Comparison of ENCODE assay signal across 1 cellular context in the genomic region with DNA sequence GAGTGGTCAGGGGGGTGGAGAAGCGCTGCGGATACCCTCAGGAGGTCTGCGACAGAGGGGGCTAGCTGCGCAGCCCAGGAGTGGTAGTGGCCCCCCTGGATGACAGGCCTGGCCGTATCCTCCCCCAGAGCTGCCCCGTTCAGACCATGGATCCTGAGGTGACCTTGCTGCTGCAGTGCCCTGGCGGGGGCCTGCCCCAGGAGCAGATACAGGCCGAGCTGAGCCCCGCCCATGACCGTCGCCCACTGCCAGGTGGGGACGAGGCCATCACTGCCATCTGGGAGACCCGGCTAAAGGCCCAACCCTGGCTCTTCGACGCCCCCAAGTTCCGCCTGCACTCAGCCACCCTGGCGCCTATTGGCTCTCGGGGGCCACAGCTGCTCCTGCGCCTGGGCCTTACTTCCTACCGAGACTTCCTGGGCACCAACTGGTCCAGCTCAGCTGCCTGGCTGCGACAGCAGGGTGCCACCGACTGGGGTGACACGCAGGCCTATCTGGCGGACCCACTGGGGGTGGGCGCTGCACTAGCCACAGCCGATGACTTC.
TF ChIP-seq lines count a peak whose summit lies in the region.

No MANE protein-coding gene starts in this region.

TF ChIP-seq in HepG2, 621 proteins besides CTCF, POLR2A, EP300 and RAD21 (continues in another document):
- TF ChIP-seq, protein P1, sequence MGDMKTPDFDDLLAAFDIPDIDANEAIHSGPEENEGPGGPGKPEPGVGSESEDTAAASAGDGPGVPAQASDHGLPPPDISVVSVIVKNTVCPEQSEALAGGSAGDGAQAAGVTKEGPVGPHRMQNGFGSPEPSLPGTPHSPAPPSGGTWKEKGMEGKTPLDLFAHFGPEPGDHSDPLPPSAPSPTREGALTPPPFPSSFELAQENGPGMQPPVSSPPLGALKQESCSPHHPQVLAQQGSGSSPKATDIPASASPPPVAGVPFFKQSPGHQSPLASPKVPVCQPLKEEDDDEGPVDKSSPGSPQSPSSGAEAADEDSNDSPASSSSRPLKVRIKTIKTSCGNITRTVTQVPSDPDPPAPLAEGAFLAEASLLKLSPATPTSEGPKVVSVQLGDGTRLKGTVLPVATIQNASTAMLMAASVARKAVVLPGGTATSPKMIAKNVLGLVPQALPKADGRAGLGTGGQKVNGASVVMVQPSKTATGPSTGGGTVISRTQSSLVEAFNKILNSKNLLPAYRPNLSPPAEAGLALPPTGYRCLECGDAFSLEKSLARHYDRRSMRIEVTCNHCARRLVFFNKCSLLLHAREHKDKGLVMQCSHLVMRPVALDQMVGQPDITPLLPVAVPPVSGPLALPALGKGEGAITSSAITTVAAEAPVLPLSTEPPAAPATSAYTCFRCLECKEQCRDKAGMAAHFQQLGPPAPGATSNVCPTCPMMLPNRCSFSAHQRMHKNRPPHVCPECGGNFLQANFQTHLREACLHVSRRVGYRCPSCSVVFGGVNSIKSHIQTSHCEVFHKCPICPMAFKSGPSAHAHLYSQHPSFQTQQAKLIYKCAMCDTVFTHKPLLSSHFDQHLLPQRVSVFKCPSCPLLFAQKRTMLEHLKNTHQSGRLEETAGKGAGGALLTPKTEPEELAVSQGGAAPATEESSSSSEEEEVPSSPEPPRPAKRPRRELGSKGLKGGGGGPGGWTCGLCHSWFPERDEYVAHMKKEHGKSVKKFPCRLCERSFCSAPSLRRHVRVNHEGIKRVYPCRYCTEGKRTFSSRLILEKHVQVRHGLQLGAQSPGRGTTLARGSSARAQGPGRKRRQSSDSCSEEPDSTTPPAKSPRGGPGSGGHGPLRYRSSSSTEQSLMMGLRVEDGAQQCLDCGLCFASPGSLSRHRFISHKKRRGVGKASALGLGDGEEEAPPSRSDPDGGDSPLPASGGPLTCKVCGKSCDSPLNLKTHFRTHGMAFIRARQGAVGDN (CRISPR knock-in tag; IDR thresholded peaks at IDR 0.05) = peak; percentile 92
- TF ChIP-seq LCORL (IDR thresholded peaks at IDR 0.05) = no peak
- TF ChIP-seq LCORL (CRISPR knock-in tag; IDR thresholded peaks at IDR 0.05) = 0 out of 2 replicates have a peak, but pooled peaks have one; percentile 13
- no peak for TF ChIP-seq HNRNPLL (IDR thresholded peaks at IDR 0.05; ENCODE audit: low read depth, low read length, poor library complexity, severe bottlenecking)
- TF ChIP-seq, protein P2, sequence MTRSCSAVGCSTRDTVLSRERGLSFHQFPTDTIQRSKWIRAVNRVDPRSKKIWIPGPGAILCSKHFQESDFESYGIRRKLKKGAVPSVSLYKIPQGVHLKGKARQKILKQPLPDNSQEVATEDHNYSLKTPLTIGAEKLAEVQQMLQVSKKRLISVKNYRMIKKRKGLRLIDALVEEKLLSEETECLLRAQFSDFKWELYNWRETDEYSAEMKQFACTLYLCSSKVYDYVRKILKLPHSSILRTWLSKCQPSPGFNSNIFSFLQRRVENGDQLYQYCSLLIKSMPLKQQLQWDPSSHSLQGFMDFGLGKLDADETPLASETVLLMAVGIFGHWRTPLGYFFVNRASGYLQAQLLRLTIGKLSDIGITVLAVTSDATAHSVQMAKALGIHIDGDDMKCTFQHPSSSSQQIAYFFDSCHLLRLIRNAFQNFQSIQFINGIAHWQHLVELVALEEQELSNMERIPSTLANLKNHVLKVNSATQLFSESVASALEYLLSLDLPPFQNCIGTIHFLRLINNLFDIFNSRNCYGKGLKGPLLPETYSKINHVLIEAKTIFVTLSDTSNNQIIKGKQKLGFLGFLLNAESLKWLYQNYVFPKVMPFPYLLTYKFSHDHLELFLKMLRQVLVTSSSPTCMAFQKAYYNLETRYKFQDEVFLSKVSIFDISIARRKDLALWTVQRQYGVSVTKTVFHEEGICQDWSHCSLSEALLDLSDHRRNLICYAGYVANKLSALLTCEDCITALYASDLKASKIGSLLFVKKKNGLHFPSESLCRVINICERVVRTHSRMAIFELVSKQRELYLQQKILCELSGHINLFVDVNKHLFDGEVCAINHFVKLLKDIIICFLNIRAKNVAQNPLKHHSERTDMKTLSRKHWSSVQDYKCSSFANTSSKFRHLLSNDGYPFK (CRISPR knock-in tag; IDR thresholded peaks at IDR 0.05; ENCODE audit: borderline replicate concordance) = peak; percentile 65; the same call in 1 of the 2 replicates
- no peak for TF ChIP-seq SYNCRIP (IDR thresholded peaks at IDR 0.05; ENCODE audit: insufficient read depth, low read depth, low read length)
- 0 out of 2 replicates have a peak, but pooled peaks have one; percentile 73 for TF ChIP-seq ZNF224 (CRISPR knock-in tag; IDR thresholded peaks at IDR 0.05)
- no peak for TF ChIP-seq ATF3 (CRISPR knock-in tag; IDR thresholded peaks at IDR 0.05)
- 0 out of 2 replicates have a peak, but pooled peaks have one; percentile 21 for TF ChIP-seq ZNF567 (CRISPR knock-in tag; IDR thresholded peaks at IDR 0.05; ENCODE audit: borderline replicate concordance)
- TF ChIP-seq NCOA2 (CRISPR knock-in tag; IDR thresholded peaks at IDR 0.05) = 0 out of 2 replicates have a peak, but pooled peaks have one; percentile 15
- TF ChIP-seq ZNF280B (CRISPR knock-in tag; IDR thresholded peaks at IDR 0.05; ENCODE audit: borderline replicate concordance) = 0 out of 2 replicates have a peak, but pooled peaks have one; percentile 16
- TF ChIP-seq AHR (CRISPR knock-in tag; IDR thresholded peaks at IDR 0.05) = 0 out of 2 replicates have a peak, but pooled peaks have one; percentile 24
- peak; percentile 48; the same call in 1 of the 2 replicates for TF ChIP-seq YEATS4 (CRISPR knock-in tag; IDR thresholded peaks at IDR 0.05; ENCODE audit: borderline replicate concordance)
- 0 out of 2 replicates have a peak, but pooled peaks have one; percentile 32 for TF ChIP-seq ZIK1 (CRISPR knock-in tag; IDR thresholded peaks at IDR 0.05; ENCODE audit: borderline replicate concordance, low read depth)
- TF ChIP-seq NR2F1 (CRISPR knock-in tag; IDR thresholded peaks at IDR 0.05) = no peak
- TF ChIP-seq HDAC1 (CRISPR knock-in tag; IDR thresholded peaks at IDR 0.05) = 0 out of 2 replicates have a peak, but pooled peaks have one; percentile 23
- TF ChIP-seq ZNF737 (CRISPR knock-in tag; IDR thresholded peaks at IDR 0.05; ENCODE audit: borderline replicate concordance) = no peak
- 0 out of 2 replicates have a peak, but pooled peaks have one; percentile 46 for TF ChIP-seq RFXAP (CRISPR knock-in tag; IDR thresholded peaks at IDR 0.05; ENCODE audit: borderline replicate concordance)
- TF ChIP-seq MEIS2 (CRISPR knock-in tag; IDR thresholded peaks at IDR 0.05) = peak; percentile 29; the same call in 1 of the 2 replicates
- TF ChIP-seq ATM (IDR thresholded peaks at IDR 0.05; ENCODE audit: borderline replicate concordance) = no peak
- peak; percentile 21; the same call in 1 of the 2 replicates for TF ChIP-seq ZNF501 (CRISPR knock-in tag; IDR thresholded peaks at IDR 0.05)
- TF ChIP-seq ZNF468 (CRISPR knock-in tag; IDR thresholded peaks at IDR 0.05) = 0 out of 2 replicates have a peak, but pooled peaks have one; percentile 41
- no peak for TF ChIP-seq POGK (CRISPR knock-in tag; conservative IDR thresholded peaks at IDR 0.05)
- peak; percentile 85; the same call in 1 of the 2 replicates for TF ChIP-seq CCDC6 (CRISPR knock-in tag; IDR thresholded peaks at IDR 0.05)
- no peak for TF ChIP-seq HDAC6 (IDR thresholded peaks at IDR 0.05; ENCODE audit: low read depth, low read length)
- TF ChIP-seq, protein P3, sequence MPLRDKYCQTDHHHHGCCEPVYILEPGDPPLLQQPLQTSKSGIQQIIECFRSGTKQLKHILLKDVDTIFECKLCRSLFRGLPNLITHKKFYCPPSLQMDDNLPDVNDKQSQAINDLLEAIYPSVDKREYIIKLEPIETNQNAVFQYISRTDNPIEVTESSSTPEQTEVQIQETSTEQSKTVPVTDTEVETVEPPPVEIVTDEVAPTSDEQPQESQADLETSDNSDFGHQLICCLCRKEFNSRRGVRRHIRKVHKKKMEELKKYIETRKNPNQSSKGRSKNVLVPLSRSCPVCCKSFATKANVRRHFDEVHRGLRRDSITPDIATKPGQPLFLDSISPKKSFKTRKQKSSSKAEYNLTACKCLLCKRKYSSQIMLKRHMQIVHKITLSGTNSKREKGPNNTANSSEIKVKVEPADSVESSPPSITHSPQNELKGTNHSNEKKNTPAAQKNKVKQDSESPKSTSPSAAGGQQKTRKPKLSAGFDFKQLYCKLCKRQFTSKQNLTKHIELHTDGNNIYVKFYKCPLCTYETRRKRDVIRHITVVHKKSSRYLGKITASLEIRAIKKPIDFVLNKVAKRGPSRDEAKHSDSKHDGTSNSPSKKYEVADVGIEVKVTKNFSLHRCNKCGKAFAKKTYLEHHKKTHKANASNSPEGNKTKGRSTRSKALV (CRISPR knock-in tag; IDR thresholded peaks at IDR 0.05) = 0 out of 2 replicates have a peak, but pooled peaks have one; percentile 7
- TF ChIP-seq PHF8 (CRISPR knock-in tag; IDR thresholded peaks at IDR 0.05) = peak; percentile 8; the same call in 1 of the 2 replicates
- TF ChIP-seq, protein P4, sequence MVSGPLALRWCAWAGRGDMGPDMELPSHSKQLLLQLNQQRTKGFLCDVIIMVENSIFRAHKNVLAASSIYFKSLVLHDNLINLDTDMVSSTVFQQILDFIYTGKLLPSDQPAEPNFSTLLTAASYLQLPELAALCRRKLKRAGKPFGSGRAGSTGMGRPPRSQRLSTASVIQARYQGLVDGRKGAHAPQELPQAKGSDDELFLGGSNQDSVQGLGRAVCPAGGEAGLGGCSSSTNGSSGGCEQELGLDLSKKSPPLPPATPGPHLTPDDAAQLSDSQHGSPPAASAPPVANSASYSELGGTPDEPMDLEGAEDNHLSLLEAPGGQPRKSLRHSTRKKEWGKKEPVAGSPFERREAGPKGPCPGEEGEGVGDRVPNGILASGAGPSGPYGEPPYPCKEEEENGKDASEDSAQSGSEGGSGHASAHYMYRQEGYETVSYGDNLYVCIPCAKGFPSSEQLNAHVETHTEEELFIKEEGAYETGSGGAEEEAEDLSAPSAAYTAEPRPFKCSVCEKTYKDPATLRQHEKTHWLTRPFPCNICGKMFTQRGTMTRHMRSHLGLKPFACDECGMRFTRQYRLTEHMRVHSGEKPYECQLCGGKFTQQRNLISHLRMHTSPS (CRISPR knock-in tag; IDR thresholded peaks at IDR 0.05; ENCODE audit: low read depth) = 0 out of 2 replicates have a peak, but pooled peaks have one; percentile 20
- TF ChIP-seq ETV6 (CRISPR knock-in tag; conservative IDR thresholded peaks at IDR 0.05) = peak; percentile 58; the same call in 1 of the 2 replicates
- no peak for TF ChIP-seq JUNB (CRISPR knock-in tag; IDR thresholded peaks at IDR 0.05; ENCODE audit: borderline replicate concordance)
- TF ChIP-seq RBFOX2 (IDR thresholded peaks at IDR 0.05; ENCODE audit: low read depth, low read length) = 0 out of 2 replicates have a peak, but pooled peaks have one; percentile 32
- TF ChIP-seq ZSCAN21 (CRISPR knock-in tag; IDR thresholded peaks at IDR 0.05; ENCODE audit: borderline replicate concordance) = peak; percentile 73; the same call in 1 of the 2 replicates
- TF ChIP-seq HMG20B (CRISPR knock-in tag; conservative IDR thresholded peaks at IDR 0.05) = 0 out of 2 replicates have a peak, but pooled peaks have one; percentile 22
- peak; percentile 86 for TF ChIP-seq ZNF670 (CRISPR knock-in tag; IDR thresholded peaks at IDR 0.05; ENCODE audit: borderline replicate concordance)
- TF ChIP-seq PBX2 (CRISPR knock-in tag; IDR thresholded peaks at IDR 0.05) = no peak
- peak; percentile 44; the same call in 1 of the 2 replicates for TF ChIP-seq PHF20 (CRISPR knock-in tag; IDR thresholded peaks at IDR 0.05)
- TF ChIP-seq BORCS8-MEF2B (CRISPR knock-in tag; IDR thresholded peaks at IDR 0.05) = no peak; the same call in 1 of the 2 replicates
- 0 out of 2 replicates have a peak, but pooled peaks have one; percentile 25 for TF ChIP-seq HOXA5 (CRISPR knock-in tag; IDR thresholded peaks at IDR 0.05)
- no peak for TF ChIP-seq ZNF569 (CRISPR knock-in tag; IDR thresholded peaks at IDR 0.05; ENCODE audit: borderline replicate concordance)
- TF ChIP-seq RBM39 (IDR thresholded peaks at IDR 0.05; ENCODE audit: low read depth, low read length, poor library complexity, severe bottlenecking) = peak; percentile 64
